Comparison of ENCODE assay signal across 21 cellular contexts in the genomic region with DNA sequence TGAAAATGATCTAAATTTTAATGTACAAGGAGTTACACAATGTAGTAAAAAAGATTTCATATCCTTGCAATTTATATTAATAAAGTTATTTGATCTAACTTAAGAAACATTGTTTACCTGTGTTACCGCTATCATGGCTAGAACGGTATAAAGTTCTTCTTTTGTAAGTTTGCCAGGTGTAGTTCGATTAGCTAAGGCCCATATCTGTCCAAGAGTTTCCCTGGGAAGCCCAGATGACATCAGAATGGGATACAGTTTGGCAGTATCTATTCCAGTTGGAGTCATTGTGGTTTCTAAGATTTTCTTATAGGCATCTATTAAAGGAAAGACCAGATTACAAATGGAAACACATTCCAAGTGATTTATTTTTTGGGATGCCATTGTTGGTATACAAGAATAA.
"Had no signal": no experiment of that assay in that cellular context is flagged by ENCODE, and none has a peak within 500 bp of the region (broad histone marks: within the 10 kb centered on the region; RNA-seq: fewer than 3 reads in every experiment).

No MANE protein-coding gene starts in this region.

- DNase-seq: KBM-7, MG63, NCI-H1092, NCI-H1105 treated with DMSO at 0.1 percent for 48 hours, NCI-H1417 treated with DMSO at 0.1 percent for 48 hours, NCI-H146, NCI-H187, NCI-H2029, NCI-H2081 treated with DMSO at 0.1 percent for 48 hours, NCI-H2171, NCI-H226, NCI-H446, NCI-H510A, NCI-H524 treated with DMSO at 0.1 percent for 48 hours, NCI-H69, NCI-H774, PC-3, SHP77 had no signal

- H3K27ac ChIP-seq: RWPE1 had no signal

- ATAC-seq: Panc1, PC-3, SK-N-SH treated with all-trans-retinoic acid at 6 μM for 48 hours had no signal

- H3K27me3 ChIP-seq: MG63 had no signal

- H3K4me3 ChIP-seq: MG63 had no signal
